In the genomic region with DNA sequence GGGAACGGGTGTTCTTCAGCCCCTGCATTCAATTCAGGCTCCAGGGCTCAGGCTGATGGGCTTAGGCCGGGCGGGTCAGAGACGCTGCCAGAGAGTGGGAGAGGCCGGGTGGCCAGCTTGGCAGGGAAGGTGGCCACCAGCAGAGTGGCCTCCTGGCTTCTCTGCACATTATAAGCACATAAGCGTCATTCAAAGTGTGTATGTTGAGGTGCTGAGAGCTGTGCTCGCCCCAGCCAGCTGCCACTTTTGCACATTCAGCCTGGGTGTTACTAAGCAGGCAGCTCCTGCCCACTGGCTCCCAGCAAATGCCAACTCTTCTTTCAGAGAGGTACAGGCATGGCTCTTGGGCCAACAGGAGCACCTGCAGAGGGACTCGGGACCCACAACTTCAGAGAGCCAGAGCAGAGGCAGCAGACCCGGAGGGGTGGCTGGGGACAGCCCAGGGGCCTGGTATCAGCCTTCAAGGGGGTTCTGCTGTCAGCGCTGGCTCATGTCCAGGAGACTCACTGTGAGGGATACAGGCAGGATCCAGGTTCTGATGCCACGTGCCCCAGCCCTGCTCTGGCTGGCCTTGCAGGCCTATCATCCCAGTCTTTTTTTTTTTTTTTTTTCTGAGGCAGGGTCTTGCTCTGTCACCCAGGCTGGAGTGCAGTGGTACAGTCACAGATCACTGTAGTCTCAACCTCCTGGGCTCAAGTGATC, we compare ENCODE assay signal across 10 cellular contexts. TPM values are rescaled to one million over a fixed set of nuclear protein-coding genes. Genes with fewer than 3 reads are reported as not detected.
DNase-seq lines count a peak whose midpoint lies in the region; ATAC-seq and TF ChIP-seq lines count a peak whose summit lies in the region.
"Had no signal": no experiment of that assay in that cellular context is flagged by ENCODE, and none has a peak within 500 bp of the region (broad histone marks: within the 10 kb centered on the region; RNA-seq: fewer than 3 reads in every experiment).

No MANE protein-coding gene starts in this region.

- no peaks in the 10 kb centered on the region for H3K9me3 Mint-ChIP-seq in activated naive CD4-positive, alpha-beta T cell treated with anti-CD3 and anti-CD28 coated beads, Interleukin-2, amount 10 ng/mL, durations not matched to agents 7 days and 5 days
- no peaks in the 10 kb centered on the region for H3K9me3 Mint-ChIP-seq in activated naive CD4-positive, alpha-beta T cell treated with anti-CD3 and anti-CD28 coated beads, Interleukin-2, amount 50 U/mL, for 72 hours
- H3K9me3 Mint-ChIP-seq in mesothelial cell of epicardium = no peaks in the 10 kb centered on the region
- H3K9me3 Mint-ChIP-seq in stimulated activated memory B cell treated with anti-CD40 and anti-IgM and Interleukin-4, amounts not matched to agents 10 μg/mL and 1 μg/mL and 100 μg/mL, for 72 hours = no peaks in the 10 kb centered on the region

- peak overlapping the region; percentile 70 for H3K27ac ChIP-seq in caudate nucleus (ENCODE audit: low read depth, low read length)
- peak overlapping the region; percentile 93 to 97 for H3K27ac ChIP-seq in uterus

- no peaks in the 10 kb centered on the region for H3K9me3 ChIP-seq in uterus

- H3K36me3 ChIP-seq in uterus = no peaks in the 10 kb centered on the region

- no peaks in the 10 kb centered on the region for H3K27me3 ChIP-seq in uterus

- CTCF ChIA-PET in activated naive CD4-positive, alpha-beta T cell treated with anti-CD3 and anti-CD28 coated beads, Interleukin-2, amount 10 ng/mL, durations not matched to agents 7 days and 5 days (lab: Charles Lee) = interaction anchor here (2.5 to 2.9 kb wide), 2 partner anchors 44 to 76 kb away, joined by 12 to 15 read pairs; no protein-coding TSS in a partner anchor

- no peak for ATAC-seq in activated naive CD4-positive, alpha-beta T cell treated with anti-CD3 and anti-CD28 coated beads, Interleukin-2, amount 50 U/mL, for 72 hours
- ATAC-seq in stimulated activated memory B cell treated with anti-CD40 and anti-IgM and Interleukin-4, amounts not matched to agents 10 μg/mL and 1 μg/mL and 100 μg/mL, for 72 hours = no peak
- no peak for ATAC-seq in GM18502 (IDR thresholded peaks at IDR 0.05; ENCODE audit: poor library complexity, unreplicated experiment)

- TF ChIP-seq CTCF in mesothelial cell of epicardium (IDR thresholded peaks at IDR 0.05; ENCODE audit: unreplicated experiment) = no peak
- no peak for TF ChIP-seq CTCF in uterus (IDR thresholded peaks at IDR 0.05)

- H3K4me3 Mint-ChIP-seq in activated naive CD4-positive, alpha-beta T cell treated with anti-CD3 and anti-CD28 coated beads, Interleukin-2, amount 10 ng/mL, durations not matched to agents 7 days and 5 days = no peak overlapping the region
- no peak overlapping the region for H3K4me3 Mint-ChIP-seq in mesothelial cell of epicardium
- H3K4me3 Mint-ChIP-seq in stimulated activated memory B cell treated with anti-CD40 and anti-IgM and Interleukin-4, amounts not matched to agents 10 μg/mL and 1 μg/mL and 100 μg/mL, for 72 hours = no peak overlapping the region

- H3K4me1 ChIP-seq in uterus = peaks cover 27 to 68% of the 10 kb centered on the region in 2 donors

- peak overlapping the region; percentile 95 for H3K27ac Mint-ChIP-seq in activated naive CD4-positive, alpha-beta T cell treated with anti-CD3 and anti-CD28 coated beads, Interleukin-2, amount 10 ng/mL, durations not matched to agents 7 days and 5 days
- no peak overlapping the region for H3K27ac Mint-ChIP-seq in activated naive CD4-positive, alpha-beta T cell treated with anti-CD3 and anti-CD28 coated beads, Interleukin-2, amount 50 U/mL, for 72 hours
- H3K27ac Mint-ChIP-seq in mesothelial cell of epicardium = peak overlapping the region; percentile 59
- no peak overlapping the region for H3K27ac Mint-ChIP-seq in stimulated activated memory B cell treated with anti-CD40 and anti-IgM and Interleukin-4, amounts not matched to agents 10 μg/mL and 1 μg/mL and 100 μg/mL, for 72 hours

- H3K36me3 Mint-ChIP-seq in activated naive CD4-positive, alpha-beta T cell treated with anti-CD3 and anti-CD28 coated beads, Interleukin-2, amount 10 ng/mL, durations not matched to agents 7 days and 5 days = peaks cover 9% of the 10 kb centered on the region
- H3K36me3 Mint-ChIP-seq in activated naive CD4-positive, alpha-beta T cell treated with anti-CD3 and anti-CD28 coated beads, Interleukin-2, amount 50 U/mL, for 72 hours = no peaks in the 10 kb centered on the region
- H3K36me3 Mint-ChIP-seq in mesothelial cell of epicardium = peaks cover 2% of the 10 kb centered on the region
- peaks cover 34% of the 10 kb centered on the region for H3K36me3 Mint-ChIP-seq in stimulated activated memory B cell treated with anti-CD40 and anti-IgM and Interleukin-4, amounts not matched to agents 10 μg/mL and 1 μg/mL and 100 μg/mL, for 72 hours

- TF ChIP-seq POLR2A in uterus (IDR thresholded peaks at IDR 0.05) = no peak

- H3K4me1 Mint-ChIP-seq in activated naive CD4-positive, alpha-beta T cell treated with anti-CD3 and anti-CD28 coated beads, Interleukin-2, amount 10 ng/mL, durations not matched to agents 7 days and 5 days = peaks cover 48% of the 10 kb centered on the region
- peaks cover 39% of the 10 kb centered on the region for H3K4me1 Mint-ChIP-seq in mesothelial cell of epicardium
- H3K4me1 Mint-ChIP-seq in stimulated activated memory B cell treated with anti-CD40 and anti-IgM and Interleukin-4, amounts not matched to agents 10 μg/mL and 1 μg/mL and 100 μg/mL, for 72 hours = no peaks in the 10 kb centered on the region

- H3K4me3 ChIP-seq in uterus = no peak overlapping the region

- no peak for DNase-seq in activated naive CD4-positive, alpha-beta T cell treated with anti-CD3 and anti-CD28 coated beads, Interleukin-2, amount 10 ng/mL, durations not matched to agents 7 days and 5 days
- DNase-seq in activated naive CD4-positive, alpha-beta T cell treated with anti-CD3 and anti-CD28 coated beads, Interleukin-2, amount 50 U/mL, for 72 hours (ENCODE audit: low spot score in 2 of 2) = no peak
- DNase-seq in caudate nucleus (lab: John Stamatoyannopoulos, UW) (peak in 1 of 61 donors; percentile 74), mesothelial cell of epicardium (ENCODE audit: low spot score in 2 of 2, unreplicated experiment in 2 of 2) (no peak), uterus (peak in 1 of 2 donors; percentile 48), AML-193 (lab: John Stamatoyannopoulos, UW) (no peak)
- DNase-seq: activated gamma-delta T cell treated with Interleukin-2 at 50 U/mL for 16 hours, NCI-H526 treated with DMSO at 0.1 percent for 48 hours had no signal

- no peaks in the 10 kb centered on the region for H3K27me3 Mint-ChIP-seq in activated naive CD4-positive, alpha-beta T cell treated with anti-CD3 and anti-CD28 coated beads, Interleukin-2, amount 10 ng/mL, durations not matched to agents 7 days and 5 days
- H3K27me3 Mint-ChIP-seq in mesothelial cell of epicardium (ENCODE audit: low read depth) = no peaks in the 10 kb centered on the region
- H3K27me3 Mint-ChIP-seq in stimulated activated memory B cell treated with anti-CD40 and anti-IgM and Interleukin-4, amounts not matched to agents 10 μg/mL and 1 μg/mL and 100 μg/mL, for 72 hours = no peaks in the 10 kb centered on the region

- intact Hi-C loops in uterus (cut with DNase I; ENCODE audit: low total_unique reads) = loop anchor here (5.0 kb wide), 1 partner anchor 48 kb away; no protein-coding TSS in a partner anchor

RNA-seq across cellular contexts. Expression of a gene that starts 8.8 kb away (rescaled TPM):
- 1 to 10 TPM in 1 of 2 donors, under 1 TPM in 1; 0.82 to 1.8 TPM for total RNA-seq in activated naive CD4-positive, alpha-beta T cell treated with anti-CD3 and anti-CD28 coated beads, Interleukin-2, amount 50 U/mL, for 72 hours
- total RNA-seq in mesothelial cell of epicardium (100 to 104 TPM (median 102 TPM) in 3 replicates), uterus (100 to 1,000 TPM in 1 of 4 donors, 10 to 100 TPM in 3; 11.2 to 142 (median 18.2) TPM)

RNA-seq across cellular contexts. Expression of a gene that starts 48.3 kb away (rescaled TPM):
- total RNA-seq in activated naive CD4-positive, alpha-beta T cell treated with anti-CD3 and anti-CD28 coated beads, Interleukin-2, amount 50 U/mL, for 72 hours = not detected
- total RNA-seq in mesothelial cell of epicardium (1.3 to 2.1 TPM (median 1.4 TPM) in 3 replicates), uterus (1 to 10 TPM in 3 of 4 donors, not detected in 1; 3.3 to 9.4 (median 9.0) TPM)

Comparison
In these comparisons a context has a peak if more than half of its experiments do, and no peak if none do; other contexts are left out.
1. H3K27ac Mint-ChIP-seq: peak in activated naive CD4-positive, alpha-beta T cell treated with anti-CD3 and anti-CD28 coated beads, Interleukin-2, amount 10 ng/mL, durations not matched to agents 7 days and 5 days (single experiment) and mesothelial cell of epicardium (single experiment); none in activated naive CD4-positive, alpha-beta T cell treated with anti-CD3 and anti-CD28 coated beads, Interleukin-2, amount 50 U/mL, for 72 hours (0 of 2) and stimulated activated memory B cell treated with anti-CD40 and anti-IgM and Interleukin-4, amounts not matched to agents 10 μg/mL and 1 μg/mL and 100 μg/mL, for 72 hours (single experiment).
2. RNA of a gene that starts 8.8 kb away (total RNA-seq): 100 to 104 TPM in mesothelial cell of epicardium and 11.2 to 142 TPM in uterus; 0.82 to 1.8 TPM in activated naive CD4-positive, alpha-beta T cell treated with anti-CD3 and anti-CD28 coated beads, Interleukin-2, amount 50 U/mL, for 72 hours; every median in the first group is over 4 times any median in the second.